25 cellular contexts compared by ENCODE assay signal in genomic region chr5:10431408-10431807, GRCh38. TPM values are rescaled to one million over a fixed set of nuclear protein-coding genes. Genes with fewer than 3 reads are reported as not detected.
DNase-seq lines count a peak whose midpoint lies in the region; ATAC-seq, FAIRE-seq and TF ChIP-seq lines count a peak whose summit lies in the region.
"Had no signal": no experiment of that assay in that cellular context is flagged by ENCODE, and none has a peak within 500 bp of the region (broad histone marks: within the 10 kb centered on the region; RNA-seq: fewer than 3 reads in every experiment).

No MANE protein-coding gene starts in this region.

- no peak overlapping the region for H3K4me3 Mint-ChIP-seq in activated CD8-positive, alpha-beta memory T cell treated with anti-CD3 and anti-CD28 coated beads, Interleukin-2, amount 10 ng/mL, durations not matched to agents 7 days and 5 days
- H3K4me3 Mint-ChIP-seq in activated naive CD8-positive, alpha-beta T cell treated with anti-CD3 and anti-CD28 coated beads, Interleukin-2, amount 10 ng/mL, durations not matched to agents 7 days and 5 days: no peak overlapping the region
- H3K4me3 Mint-ChIP-seq in nephron: no peak overlapping the region
- H3K4me3 Mint-ChIP-seq: naive thymus-derived CD8-positive, alpha-beta T cell; WTC11 had no signal

- no peaks in the 10 kb centered on the region for H3K9me3 Mint-ChIP-seq in activated CD8-positive, alpha-beta memory T cell treated with anti-CD3 and anti-CD28 coated beads, Interleukin-2, amount 10 ng/mL, durations not matched to agents 7 days and 5 days (ENCODE audit: low read depth)
- no peaks in the 10 kb centered on the region for H3K9me3 Mint-ChIP-seq in activated naive CD8-positive, alpha-beta T cell treated with anti-CD3 and anti-CD28 coated beads, Interleukin-2, amount 10 ng/mL, durations not matched to agents 7 days and 5 days
- no peaks in the 10 kb centered on the region for H3K9me3 Mint-ChIP-seq in nephron
- H3K9me3 Mint-ChIP-seq: naive thymus-derived CD8-positive, alpha-beta T cell; WTC11 had no signal

- H3K27me3 Mint-ChIP-seq in activated CD8-positive, alpha-beta memory T cell treated with anti-CD3 and anti-CD28 coated beads, Interleukin-2, amount 10 ng/mL, durations not matched to agents 7 days and 5 days: no peaks in the 10 kb centered on the region
- no peaks in the 10 kb centered on the region for H3K27me3 Mint-ChIP-seq in activated naive CD8-positive, alpha-beta T cell treated with anti-CD3 and anti-CD28 coated beads, Interleukin-2, amount 10 ng/mL, durations not matched to agents 7 days and 5 days
- H3K27me3 Mint-ChIP-seq in nephron (ENCODE audit: low read depth): no peaks in the 10 kb centered on the region
- H3K27me3 Mint-ChIP-seq: naive thymus-derived CD8-positive, alpha-beta T cell had no signal

- peaks cover 84 to 86% of the 10 kb centered on the region in 2 experiments for H3K36me3 ChIP-seq in HEK293 (ENCODE audit: control insufficient read depth in 2 of 2, insufficient read depth in 1 of 2, low read length in 2 of 2)

- H3K4me1 ChIP-seq in HEK293 (ENCODE audit: control insufficient read depth, insufficient read depth, low read length): no peaks in the 10 kb centered on the region
- H3K4me1 ChIP-seq: BE2C, left lung, tibial nerve had no signal

- H3K9me3 ChIP-seq in HEK293 (ENCODE audit: control insufficient read depth, insufficient read depth, low read depth, low read length): no peaks in the 10 kb centered on the region
- H3K9me3 ChIP-seq: BE2C, left lung, tibial nerve had no signal

- no peak overlapping the region for H3K4me3 ChIP-seq in HEK293 (ENCODE audit: low read depth, low read length)
- H3K4me3 ChIP-seq: left lung, tibial nerve had no signal

- peaks cover 42% of the 10 kb centered on the region for H3K36me3 Mint-ChIP-seq in activated CD8-positive, alpha-beta memory T cell treated with anti-CD3 and anti-CD28 coated beads, Interleukin-2, amount 10 ng/mL, durations not matched to agents 7 days and 5 days
- H3K36me3 Mint-ChIP-seq in activated naive CD8-positive, alpha-beta T cell treated with anti-CD3 and anti-CD28 coated beads, Interleukin-2, amount 10 ng/mL, durations not matched to agents 7 days and 5 days: peaks cover 31% of the 10 kb centered on the region
- peaks cover 65% of the 10 kb centered on the region for H3K36me3 Mint-ChIP-seq in nephron (ENCODE audit: low read depth)

- DNase-seq in activated CD8-positive, alpha-beta memory T cell treated with anti-CD3 and anti-CD28 coated beads, Interleukin-2, amount 10 ng/mL, durations not matched to agents 7 days and 5 days: no peak
- no peak for DNase-seq in activated CD8-positive, alpha-beta memory T cell treated with anti-CD3 and anti-CD28 coated beads, Interleukin-2, amount 50 U/mL, for 48 hours
- no peak for DNase-seq in activated naive CD8-positive, alpha-beta T cell treated with anti-CD3 and anti-CD28 coated beads, Interleukin-2, amount 10 ng/mL, durations not matched to agents 7 days and 5 days
- DNase-seq in GM19239 (ENCODE audit: insufficient read length, low spot score) (no peak), GOT3 (lab: John Stamatoyannopoulos, UW) (no peak)
- DNase-seq: activated CD4-positive, alpha-beta T cell treated with anti-CD3 and anti-CD28 coated beads, Interleukin-2, amount 50 U/mL, for 1 hour; activated effector memory CD4-positive, alpha-beta T cell treated with anti-CD3 and anti-CD28 coated beads, Interleukin-2, amount 50 U/mL, for 16 hours; BE2C; COR-L47; DMS79; GF-D8; left lung; naive thymus-derived CD8-positive, alpha-beta T cell; NCI-H1694; NCI-H510A; retina; SIG-M5; small intestine; stimulated activated CD8-positive, alpha-beta memory T cell treated with anti-CD3 and anti-CD28 coated beads, Interleukin-4, amount 100 ng/mL, for 48 hours had no signal

- peaks cover 16% of the 10 kb centered on the region for H3K4me1 Mint-ChIP-seq in activated CD8-positive, alpha-beta memory T cell treated with anti-CD3 and anti-CD28 coated beads, Interleukin-2, amount 10 ng/mL, durations not matched to agents 7 days and 5 days
- H3K4me1 Mint-ChIP-seq in activated naive CD8-positive, alpha-beta T cell treated with anti-CD3 and anti-CD28 coated beads, Interleukin-2, amount 10 ng/mL, durations not matched to agents 7 days and 5 days: peaks cover 12% of the 10 kb centered on the region
- peaks cover 22% of the 10 kb centered on the region for H3K4me1 Mint-ChIP-seq in nephron
- H3K4me1 Mint-ChIP-seq: WTC11 had no signal

- no peak for FAIRE-seq in GM19239 (lab: Jason Lieb, UNC)
- FAIRE-seq: RCC 7860, small intestine had no signal

- H3K27ac ChIP-seq in HEK293 (ENCODE audit: extremely low read depth, low read depth, low read length): no peak overlapping the region
- H3K27ac ChIP-seq: left lung, tibial nerve had no signal

- no peak for TF ChIP-seq CTCF in HEK293 (tag by site-specific recombination; IDR thresholded peaks at IDR 0.05)
- TF ChIP-seq CTCF in nephron (IDR thresholded peaks at IDR 0.05; ENCODE audit: unreplicated experiment in 3 of 3): no peak

- CTCF ChIA-PET in activated CD8-positive, alpha-beta memory T cell treated with anti-CD3 and anti-CD28 coated beads, Interleukin-2, amount 10 ng/mL, durations not matched to agents 7 days and 5 days (lab: Charles Lee): no interaction called here
- CTCF ChIA-PET in HEK293 (lab: Yijun Ruan, JAX): no interaction called here

- POLR2A ChIA-PET in HEK293 (lab: Yijun Ruan, JAX): no interaction called here
- POLR2A ChIA-PET in activated naive CD8-positive, alpha-beta T cell treated with anti-CD3 and anti-CD28 coated beads, Interleukin-2, amount 10 ng/mL, durations not matched to agents 7 days and 5 days (lab: Charles Lee): no interaction called here

- ATAC-seq in activated CD8-positive, alpha-beta memory T cell treated with anti-CD3 and anti-CD28 coated beads, Interleukin-2, amount 10 ng/mL, durations not matched to agents 7 days and 5 days: no peak
- no peak for ATAC-seq in activated naive CD8-positive, alpha-beta T cell treated with anti-CD3 and anti-CD28 coated beads, Interleukin-2, amount 10 ng/mL, durations not matched to agents 7 days and 5 days (ENCODE audit: low read depth)
- ATAC-seq in GM19463 (IDR thresholded peaks at IDR 0.05; ENCODE audit: unreplicated experiment): no peak
- ATAC-seq: left lung; naive thymus-derived CD8-positive, alpha-beta T cell; WTC11 had no signal

- H3K27ac Mint-ChIP-seq in activated CD8-positive, alpha-beta memory T cell treated with anti-CD3 and anti-CD28 coated beads, Interleukin-2, amount 10 ng/mL, durations not matched to agents 7 days and 5 days: peak overlapping the region; percentile 41
- H3K27ac Mint-ChIP-seq in activated naive CD8-positive, alpha-beta T cell treated with anti-CD3 and anti-CD28 coated beads, Interleukin-2, amount 10 ng/mL, durations not matched to agents 7 days and 5 days: peak overlapping the region; percentile 2
- peak overlapping the region in 2 of 3 experiments; percentile 13 to 48 for H3K27ac Mint-ChIP-seq in nephron
- H3K27ac Mint-ChIP-seq: WTC11 had no signal

TF ChIP-seq in HEK293, 187 proteins besides CTCF, POLR2A, EP300 and RAD21:
- TF ChIP-seq ZNF530 (tag by site-specific recombination; IDR thresholded peaks at IDR 0.05; ENCODE audit: low read depth): no peak
- peak; percentile 54; the same call in 1 of the 2 replicates for TF ChIP-seq PRDM1 (tag by site-specific recombination; IDR thresholded peaks at IDR 0.05)
- no peak for TF ChIP-seq ZNF768 (tag by site-specific recombination; IDR thresholded peaks at IDR 0.05)
- TF ChIP-seq ZNF324 (tag by site-specific recombination; IDR thresholded peaks at IDR 0.05): no peak
- no peak for TF ChIP-seq ZNF362 (tag by site-specific recombination; IDR thresholded peaks at IDR 0.05)
- TF ChIP-seq ZNF548 (tag by site-specific recombination; IDR thresholded peaks at IDR 0.05): no peak
- TF ChIP-seq ZNF707 (tag by site-specific recombination; IDR thresholded peaks at IDR 0.05): no peak
- peak; percentile 78 for TF ChIP-seq EGR2 (tag by site-specific recombination; IDR thresholded peaks at IDR 0.05; ENCODE audit: low read depth)
- TF ChIP-seq GLIS1 (tag by site-specific recombination; IDR thresholded peaks at IDR 0.05): no peak
- TF ChIP-seq ZBTB21 (tag by site-specific recombination; IDR thresholded peaks at IDR 0.05): no peak
- TF ChIP-seq ZNF701 (tag by site-specific recombination; IDR thresholded peaks at IDR 0.05): no peak
- TF ChIP-seq ZNF449 (tag by site-specific recombination; IDR thresholded peaks at IDR 0.05): no peak
- no peak for TF ChIP-seq ZNF2 (tag by site-specific recombination; IDR thresholded peaks at IDR 0.05)
- peak; percentile 69 for TF ChIP-seq ZFHX2 (tag by site-specific recombination; conservative IDR thresholded peaks at IDR 0.05)
- no peak for TF ChIP-seq ZNF792 (tag by site-specific recombination; IDR thresholded peaks at IDR 0.05)
- no peak for TF ChIP-seq ZNF274 (IDR thresholded peaks at IDR 0.05; ENCODE audit: low read length)
- TF ChIP-seq ZNF274 (tag by site-specific recombination; IDR thresholded peaks at IDR 0.05; ENCODE audit: borderline replicate concordance): no peak
- no peak for TF ChIP-seq ZNF10 (tag by site-specific recombination; IDR thresholded peaks at IDR 0.05)

RNA-seq across cellular contexts. Expression of gene ROPN1L, which starts 10.3 kb away (rescaled TPM):
- total RNA-seq in activated CD8-positive, alpha-beta memory T cell treated with anti-CD3 and anti-CD28 coated beads, Interleukin-2, amount 10 ng/mL, durations not matched to agents 7 days and 5 days: 1 to 10 TPM; 1.1 to 2.4 TPM
- 1 to 10 TPM; 1.4 to 1.5 TPM for total RNA-seq in activated naive CD8-positive, alpha-beta T cell treated with anti-CD3 and anti-CD28 coated beads, Interleukin-2, amount 10 ng/mL, durations not matched to agents 7 days and 5 days
- total RNA-seq: WTC11 had no signal
